Comparison of ENCODE assay signal across 8 cellular contexts in genomic region chr12:77995436-77996167, GRCh38.
DNase-seq lines count a peak whose midpoint lies in the region; ATAC-seq, FAIRE-seq and TF ChIP-seq lines count a peak whose summit lies in the region.

No MANE protein-coding gene starts in this region.

- H3K4me1 ChIP-seq in endothelial cell of umbilical vein (ENCODE audit: control insufficient read depth, extremely low read depth, insufficient read depth, low read length) (no peaks in the 10 kb centered on the region), uterus (no peaks in the 10 kb centered on the region)

- intact Hi-C loops in endothelial cell of umbilical vein (cut with micrococcal nuclease), result no loop called here
- intact Hi-C loops in uterus (cut with DNase I; ENCODE audit: low total_unique reads), result no loop called here

- peaks cover 33% of the 10 kb centered on the region for H3K79me2 ChIP-seq in endothelial cell of umbilical vein (ENCODE audit: control insufficient read depth, insufficient read depth, low read length)

- CTCF ChIA-PET in endothelial cell of umbilical vein (lab: Charles Lee), result interaction anchor here (1.0 to 2.7 kb wide), 2 partner anchors 56 to 124 kb away, joined by 3 to 16 read pairs; no protein-coding TSS in a partner anchor

- H3K4me3 ChIP-seq in endothelial cell of umbilical vein (replicated peaks in 1 of 3; ENCODE audit: insufficient read depth in 1 of 3, low read depth in 1 of 3, low read length in 3 of 3) (no peak overlapping the region), uterus (no peak overlapping the region)

- peak; percentile 71 for ATAC-seq in GM19467 (IDR thresholded peaks at IDR 0.05; ENCODE audit: unreplicated experiment)
- peak; percentile 79 for ATAC-seq in HG03280 (IDR thresholded peaks at IDR 0.05; ENCODE audit: unreplicated experiment)

- POLR2A ChIA-PET in endothelial cell of umbilical vein (lab: Charles Lee), result no interaction called here

- dilution Hi-C loops in endothelial cell of umbilical vein (cut with MboI; ENCODE audit: extremely low pct_ligation_motif_present, low sequenced_read_pairs), result no loop called here

- FAIRE-seq in endothelial cell of umbilical vein (lab: Jason Lieb, UNC), result no peak

- no peak overlapping the region for H2AFZ ChIP-seq in endothelial cell of umbilical vein (ENCODE audit: low read depth, low read length)

- H3K27ac ChIP-seq in endothelial cell of umbilical vein (ENCODE audit: insufficient read depth, low read depth, low read length) (no peak overlapping the region), uterus (no peak overlapping the region)

- H3K27me3 ChIP-seq in endothelial cell of umbilical vein (ENCODE audit: control insufficient read depth in 2 of 2, insufficient read depth in 2 of 2, low read length in 2 of 2) (no peaks in the 10 kb centered on the region), uterus (no peaks in the 10 kb centered on the region)

- H3K36me3 ChIP-seq in endothelial cell of umbilical vein (ENCODE audit: control insufficient read depth in 2 of 2, extremely low read depth in 1 of 2, insufficient read depth in 2 of 2, low read length in 2 of 2) (peaks cover 0 to 6% of the 10 kb centered on the region in 2 experiments), uterus (no peaks in the 10 kb centered on the region)

- DNase-seq in DMS53 treated with DMSO at 0.1 percent for 48 hours (lab: John Stamatoyannopoulos, UW; ENCODE audit: unreplicated experiment), result peak; percentile 8
- DNase-seq in endothelial cell of umbilical vein (ENCODE audit: low read depth, low spot score), result no peak
- no peak for DNase-seq in SK-N-DZ (ENCODE audit: low spot score)
- DNase-seq in uterus, result no peak
- DNase-seq in NCI-H1417 (lab: John Stamatoyannopoulos, UW), result no peak
- DNase-seq in activated CD4-positive, alpha-beta T cell treated with anti-CD3 and anti-CD28 coated beads for 48 hours, result no peak

- H3K9me1 ChIP-seq in endothelial cell of umbilical vein (replicated peaks; ENCODE audit: control insufficient read depth, extremely low read depth, insufficient read depth, low read length), result no peaks in the 10 kb centered on the region

- H3K9me3 ChIP-seq in endothelial cell of umbilical vein (replicated peaks; ENCODE audit: control insufficient read depth, insufficient read depth, low read length), result no peaks in the 10 kb centered on the region
- no peaks in the 10 kb centered on the region for H3K9me3 ChIP-seq in uterus

- TF ChIP-seq POLR2A in endothelial cell of umbilical vein (IDR thresholded peaks at IDR 0.05; ENCODE audit: low read depth, low read length), result no peak
- TF ChIP-seq POLR2A in uterus (IDR thresholded peaks at IDR 0.05), result no peak

- TF ChIP-seq CTCF in endothelial cell of umbilical vein (IDR thresholded peaks at IDR 0.05; ENCODE audit: extremely low read depth in 1 of 2, insufficient read depth in 1 of 2, low read depth in 1 of 2, low read length in 2 of 2) (no peak), uterus (IDR thresholded peaks at IDR 0.05) (no peak)

- H3K9ac ChIP-seq in endothelial cell of umbilical vein (replicated peaks; ENCODE audit: extremely low read depth, insufficient read depth, low read length), result no peak overlapping the region

- no TSS peak for BruUV-seq in endothelial cell of umbilical vein (replicated peaks; lab: Mats Ljungman, UMichigan)

- H4K20me1 ChIP-seq in endothelial cell of umbilical vein (replicated peaks; ENCODE audit: control insufficient read depth, extremely low read depth, insufficient read depth, low read length), result no peaks in the 10 kb centered on the region

- no peak overlapping the region for H3K4me2 ChIP-seq in endothelial cell of umbilical vein (ENCODE audit: insufficient read depth, low read length)

TF ChIP-seq in endothelial cell of umbilical vein, 7 proteins besides CTCF, POLR2A, EP300 and RAD21:
- TF ChIP-seq FOS (IDR thresholded peaks at IDR 0.05; ENCODE audit: borderline replicate concordance, insufficient read depth, low read length) (peak; percentile 29), MAX (IDR thresholded peaks at IDR 0.05; ENCODE audit: insufficient read depth, insufficient read length) (no peak)
